1 cellular context compared by ENCODE assay signal in the genomic region with DNA sequence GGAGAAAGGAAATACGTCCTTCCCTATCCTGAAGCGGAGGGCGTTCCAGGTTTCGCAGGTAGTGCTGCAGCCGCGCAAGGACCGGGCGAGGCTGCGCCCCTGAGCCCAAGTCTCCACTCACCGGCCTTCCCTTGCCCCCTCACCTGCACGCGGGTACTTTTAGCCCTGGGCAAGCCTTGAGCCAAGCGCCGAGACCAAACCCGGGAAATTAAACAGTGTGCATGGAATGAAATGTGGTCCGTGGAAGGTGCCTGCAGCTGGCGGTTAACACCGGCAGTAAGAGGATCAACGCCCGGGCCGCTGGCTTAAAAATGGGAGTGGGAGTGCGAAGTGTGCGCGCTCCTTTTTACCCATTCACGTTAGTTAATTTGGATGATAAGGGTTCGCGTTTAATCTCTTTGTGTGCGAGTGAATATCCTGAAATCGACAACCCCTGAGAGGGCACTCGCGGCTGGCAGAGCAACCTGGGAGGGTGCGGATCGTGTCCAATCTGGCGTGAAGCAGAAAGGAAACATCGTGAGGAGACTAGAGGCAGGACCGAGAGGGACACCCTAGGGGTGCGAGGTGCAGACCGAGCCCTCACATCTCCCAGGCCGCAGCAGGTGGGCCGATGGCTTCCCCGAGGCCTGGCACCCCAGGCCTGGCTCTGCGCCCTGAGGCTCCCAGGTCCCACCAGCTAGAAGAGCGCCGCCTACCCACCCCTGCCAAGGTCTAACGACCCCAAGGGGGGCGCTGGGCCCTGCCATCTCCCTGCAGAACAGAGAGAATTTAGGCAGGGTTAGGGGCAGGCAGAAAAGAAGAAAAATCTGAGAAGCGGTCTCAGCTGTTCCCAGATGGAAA.
TF ChIP-seq lines count a peak whose summit lies in the region.

No MANE protein-coding gene starts in this region.

TF ChIP-seq in H1, 55 proteins besides CTCF, POLR2A, EP300 and RAD21:
- TF ChIP-seq SIRT6 (IDR thresholded peaks at IDR 0.05; ENCODE audit: low read length) (no peak), TEAD4 (IDR thresholded peaks at IDR 0.05; ENCODE audit: low read depth, low read length) (no peak), SUZ12 (IDR thresholded peaks at IDR 0.05; ENCODE audit: low read length) (peak; percentile 98; the same call in 1 of the 2 replicates), EZH2 (IDR thresholded peaks at IDR 0.05; ENCODE audit: low read depth, low read length, severe bottlenecking) (peak; percentile 95), POLR2AphosphoS5 (IDR thresholded peaks at IDR 0.05; ENCODE audit: low read depth, low read length) (no peak), ASH2L (IDR thresholded peaks at IDR 0.05; ENCODE audit: low read length) (peak; percentile 72), KDM4A (IDR thresholded peaks at IDR 0.05; ENCODE audit: low read depth, low read length, severe bottlenecking) (peak; percentile 4), CTBP2 (IDR thresholded peaks at IDR 0.05; ENCODE audit: borderline replicate concordance, insufficient read depth, insufficient read length, low read length) (peak; percentile 47), FOSL1 (IDR thresholded peaks at IDR 0.05; ENCODE audit: insufficient read depth, low read depth, low read length) (no peak), RNF2 (IDR thresholded peaks at IDR 0.05; ENCODE audit: borderline replicate concordance, low read depth, low read length, missing control alignments, poor library complexity, severe bottlenecking) (peak; percentile 77)
- TF ChIP-seq, protein P1, sequence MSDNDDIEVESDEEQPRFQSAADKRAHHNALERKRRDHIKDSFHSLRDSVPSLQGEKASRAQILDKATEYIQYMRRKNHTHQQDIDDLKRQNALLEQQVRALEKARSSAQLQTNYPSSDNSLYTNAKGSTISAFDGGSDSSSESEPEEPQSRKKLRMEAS (IDR thresholded peaks at IDR 0.05) = 0 out of 2 replicates have a peak, but pooled peaks have one; percentile 24
